Comparison of ENCODE assay signal across 30 cellular contexts in genomic region chr19:2997720-2998119, GRCh38.
"Had no signal": no experiment of that assay in that cellular context is flagged by ENCODE, and none has a peak within 500 bp of the region (broad histone marks: within the 10 kb centered on the region; RNA-seq: fewer than 3 reads in every experiment).

No MANE protein-coding gene starts in this region.

- H3K4me1 Mint-ChIP-seq: activated CD4-positive, alpha-beta T cell treated with anti-CD3 and anti-CD28 coated beads for 36 hours; activated CD4-positive, alpha-beta T cell treated with anti-CD3 and anti-CD28 coated beads, Interleukin-2, amount 10 ng/mL, durations not matched to agents 24 days and 14 days; activated CD8-positive, alpha-beta memory T cell treated with anti-CD3 and anti-CD28 coated beads, Interleukin-2, amount 10 ng/mL, durations not matched to agents 7 days and 5 days had no signal

- H3K36me3 Mint-ChIP-seq: activated CD8-positive, alpha-beta memory T cell treated with anti-CD3 and anti-CD28 coated beads, Interleukin-2, amount 10 ng/mL, durations not matched to agents 7 days and 5 days had no signal

- H3K27ac Mint-ChIP-seq: activated CD4-positive, alpha-beta memory T cell treated with anti-CD3 and anti-CD28 coated beads for 36 hours; activated CD4-positive, alpha-beta T cell treated with anti-CD3 and anti-CD28 coated beads for 36 hours; activated CD4-positive, alpha-beta T cell treated with anti-CD3 and anti-CD28 coated beads, Interleukin-2, amount 10 ng/mL, durations not matched to agents 24 days and 14 days; activated CD8-positive, alpha-beta memory T cell treated with anti-CD3 and anti-CD28 coated beads, Interleukin-2, amount 10 ng/mL, durations not matched to agents 7 days and 5 days; activated CD8-positive, alpha-beta T cell treated with anti-CD3 and anti-CD28 coated beads, Interleukin-2, amount 10 ng/mL, durations not matched to agents 7 days and 5 days; activated naive CD8-positive, alpha-beta T cell; activated T-helper 1 cell treated with anti-CD3 and anti-CD28 coated beads, Interleukin-12 subunit alpha, Interleukin-12 subunit beta, Interleukin-2, Interleukin-4 antibody, amounts not matched to agents 30 ng/mL and 10 ng/mL and 1 ng/mL, durations not matched to agents 14 hours and 24 hours and 36 hours; activated T-helper 2 cell treated with anti-CD3 and anti-CD28 coated beads, Interferon-gamma antibody, Interleukin-2, Interleukin-4, amounts not matched to agents 10 μg/mL and 5 μg/mL and 100 μg/mL, durations not matched to agents 14 hours and 24 hours and 36 hours; effector memory CD8-positive, alpha-beta T cell had no signal

- H3K4me3 ChIP-seq: esophagus muscularis mucosa, gastrocnemius medialis, heart left ventricle had no signal

- H3K4me3 Mint-ChIP-seq: activated CD4-positive, alpha-beta memory T cell treated with anti-CD3 and anti-CD28 coated beads for 36 hours; activated CD4-positive, alpha-beta T cell treated with anti-CD3 and anti-CD28 coated beads for 36 hours; activated CD4-positive, alpha-beta T cell treated with anti-CD3 and anti-CD28 coated beads, Interleukin-2, amount 10 ng/mL, durations not matched to agents 24 days and 14 days; activated CD8-positive, alpha-beta memory T cell treated with anti-CD3 and anti-CD28 coated beads, Interleukin-2, amount 10 ng/mL, durations not matched to agents 7 days and 5 days; activated CD8-positive, alpha-beta T cell treated with anti-CD3 and anti-CD28 coated beads, Interleukin-2, amount 10 ng/mL, durations not matched to agents 7 days and 5 days; activated naive CD8-positive, alpha-beta T cell; activated T-helper 1 cell treated with anti-CD3 and anti-CD28 coated beads, Interleukin-12 subunit alpha, Interleukin-12 subunit beta, Interleukin-2, Interleukin-4 antibody, amounts not matched to agents 30 ng/mL and 10 ng/mL and 1 ng/mL, durations not matched to agents 14 hours and 24 hours and 36 hours; effector memory CD8-positive, alpha-beta T cell had no signal

- H3K36me3 ChIP-seq: brain microvascular endothelial cell had no signal

- H3K9me3 Mint-ChIP-seq: activated CD4-positive, alpha-beta memory T cell treated with anti-CD3 and anti-CD28 coated beads for 36 hours; activated CD4-positive, alpha-beta T cell treated with anti-CD3 and anti-CD28 coated beads, Interleukin-2, amount 10 ng/mL, durations not matched to agents 24 days and 14 days; activated T-helper 1 cell treated with anti-CD3 and anti-CD28 coated beads, Interleukin-12 subunit alpha, Interleukin-12 subunit beta, Interleukin-2, Interleukin-4 antibody, amounts not matched to agents 30 ng/mL and 10 ng/mL and 1 ng/mL, durations not matched to agents 14 hours and 24 hours and 36 hours; activated T-helper 2 cell treated with anti-CD3 and anti-CD28 coated beads, Interferon-gamma antibody, Interleukin-2, Interleukin-4, amounts not matched to agents 10 μg/mL and 5 μg/mL and 100 μg/mL, durations not matched to agents 14 hours and 24 hours and 36 hours; effector memory CD8-positive, alpha-beta T cell had no signal

- H3K27me3 Mint-ChIP-seq: activated CD4-positive, alpha-beta memory T cell treated with anti-CD3 and anti-CD28 coated beads for 36 hours; activated CD4-positive, alpha-beta T cell treated with anti-CD3 and anti-CD28 coated beads for 36 hours; activated CD4-positive, alpha-beta T cell treated with anti-CD3 and anti-CD28 coated beads, Interleukin-2, amount 10 ng/mL, durations not matched to agents 24 days and 14 days; activated CD8-positive, alpha-beta memory T cell treated with anti-CD3 and anti-CD28 coated beads, Interleukin-2, amount 10 ng/mL, durations not matched to agents 7 days and 5 days; activated naive CD8-positive, alpha-beta T cell had no signal

- DNase-seq: activated CD4-positive, alpha-beta memory T cell treated with anti-CD3 and anti-CD28 coated beads for 36 hours; activated CD4-positive, alpha-beta T cell treated with anti-CD3 and anti-CD28 coated beads for 36 hours; activated CD4-positive, alpha-beta T cell treated with anti-CD3 and anti-CD28 coated beads, Interleukin-2, amount 10 ng/mL, durations not matched to agents 24 days and 14 days; activated CD4-positive, CD25-positive, alpha-beta regulatory T cell; activated CD4-positive, CD25-positive, alpha-beta regulatory T cell treated with anti-CD3 and anti-CD28 coated beads, Interleukin-2, amount 50 U/mL, for 72 hours; activated CD8-positive, alpha-beta memory T cell treated with anti-CD3 and anti-CD28 coated beads, Interleukin-2, amount 10 ng/mL, durations not matched to agents 7 days and 5 days; activated CD8-positive, alpha-beta memory T cell treated with anti-CD3 and anti-CD28 coated beads, Interleukin-2, amount 50 U/mL, for 4 hours; activated CD8-positive, alpha-beta T cell treated with anti-CD3 and anti-CD28 coated beads, Interleukin-2, amount 10 ng/mL, durations not matched to agents 7 days and 5 days; activated effector memory CD4-positive, alpha-beta T cell treated with anti-CD3 and anti-CD28 coated beads, Interleukin-2, amount 50 U/mL, for 16 hours; activated naive CD4-positive, alpha-beta T cell treated with anti-CD3 and anti-CD28 coated beads, Interleukin-2, amount 50 U/mL, for 16 hours; activated T-cell treated with anti-CD3 and anti-CD28 coated beads, Interleukin-2, amount 50 U/mL, for 1 hour; activated T-cell treated with anti-CD3 and anti-CD28 coated beads, Interleukin-2, amount 50 U/mL, for 48 hours; amniotic stem cell; anterior cingulate cortex; brain microvascular endothelial cell; caudate nucleus; cortex of kidney; dermis blood vessel endothelial cell; effector CD4-positive, alpha-beta T cell; effector memory CD8-positive, alpha-beta T cell; erythroblast; foreskin keratinocyte; gastrocnemius medialis; glutamatergic neuron; heart left ventricle; T-helper 2 cell had no signal

- H3K27ac ChIP-seq: brain microvascular endothelial cell, esophagus muscularis mucosa, foreskin keratinocyte, gastrocnemius medialis, heart left ventricle had no signal

- H3K9me3 ChIP-seq: esophagus muscularis mucosa, gastrocnemius medialis, heart left ventricle had no signal

- H3K27me3 ChIP-seq: brain microvascular endothelial cell, esophagus muscularis mucosa, gastrocnemius medialis, heart left ventricle had no signal

- ATAC-seq: activated CD4-positive, alpha-beta T cell treated with anti-CD3 and anti-CD28 coated beads for 36 hours; activated CD8-positive, alpha-beta memory T cell treated with anti-CD3 and anti-CD28 coated beads, Interleukin-2, amount 10 ng/mL, durations not matched to agents 7 days and 5 days; activated CD8-positive, alpha-beta T cell treated with anti-CD3 and anti-CD28 coated beads, Interleukin-2, amount 10 ng/mL, durations not matched to agents 7 days and 5 days; effector memory CD8-positive, alpha-beta T cell; foreskin keratinocyte; gastrocnemius medialis; heart left ventricle had no signal

- H3K4me1 ChIP-seq: esophagus muscularis mucosa, foreskin keratinocyte, gastrocnemius medialis, heart left ventricle had no signal
